Comparison of ENCODE assay signal across 26 cellular contexts in the genomic region with DNA sequence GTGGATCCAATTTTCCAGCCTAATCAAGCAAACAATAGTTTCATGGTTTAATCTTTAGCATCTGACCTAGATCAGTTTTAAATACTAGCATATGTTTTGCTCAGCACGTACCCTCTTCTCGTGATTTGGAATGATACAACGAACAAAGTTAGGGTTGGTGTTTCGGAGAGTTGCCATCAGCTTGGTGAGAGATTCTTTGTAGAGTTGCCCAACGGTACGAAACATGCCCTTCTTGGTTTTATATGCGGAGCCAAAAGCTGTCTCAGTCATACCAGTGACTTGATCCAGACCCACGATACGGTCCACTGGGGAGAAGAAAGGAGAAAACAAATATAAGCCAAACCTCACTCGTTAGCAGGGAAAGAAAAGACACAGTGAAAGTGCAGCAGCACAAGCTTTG.
"Had no signal": no experiment of that assay in that cellular context is flagged by ENCODE, and none has a peak within 500 bp of the region (broad histone marks: within the 10 kb centered on the region; RNA-seq: fewer than 3 reads in every experiment).

No MANE protein-coding gene starts in this region.

- H3K27me3 Mint-ChIP-seq: activated CD4-positive, alpha-beta T cell treated with anti-CD3 and anti-CD28 coated beads, Interleukin-2, amount 10 ng/mL, durations not matched to agents 24 days and 14 days; activated CD8-positive, alpha-beta T cell treated with anti-CD3 and anti-CD28 coated beads for 36 hours; activated naive CD8-positive, alpha-beta T cell treated with anti-CD3 and anti-CD28 coated beads for 36 hours; activated T-helper 17 cell treated with anti-CD3 and anti-CD28 coated beads, Interleukin-2, amount 50 U/mL, for 72 hours had no signal

- H3K36me3 ChIP-seq: breast epithelium had no signal

- H3K9me3 ChIP-seq: body of pancreas, breast epithelium, SJCRH30 had no signal

- H3K4me3 Mint-ChIP-seq: activated CD4-positive, alpha-beta T cell treated with anti-CD3 and anti-CD28 coated beads, Interleukin-2, amount 10 ng/mL, durations not matched to agents 24 days and 14 days; activated CD8-positive, alpha-beta T cell treated with anti-CD3 and anti-CD28 coated beads for 36 hours; activated naive CD8-positive, alpha-beta T cell treated with anti-CD3 and anti-CD28 coated beads for 36 hours; activated T-cell treated with anti-CD3 and anti-CD28 coated beads, Interleukin-2, amount 50 U/mL, for 72 hours; activated T-helper 17 cell treated with anti-CD3 and anti-CD28 coated beads, Interleukin-2, amount 50 U/mL, for 72 hours; T-helper 2 cell treated with Interferon-gamma antibody and Interleukin-4, amounts not matched to agents 5 μg/mL and 100 μg/mL, for 36 hours had no signal

- H3K4me1 Mint-ChIP-seq: activated CD4-positive, alpha-beta T cell treated with anti-CD3 and anti-CD28 coated beads, Interleukin-2, amount 10 ng/mL, durations not matched to agents 24 days and 14 days; activated naive CD8-positive, alpha-beta T cell treated with anti-CD3 and anti-CD28 coated beads for 36 hours; activated T-helper 17 cell treated with anti-CD3 and anti-CD28 coated beads, Interleukin-2, amount 50 U/mL, for 72 hours had no signal

- H3K4me1 ChIP-seq: body of pancreas, breast epithelium, SJCRH30 had no signal

- H3K27me3 ChIP-seq: body of pancreas, breast epithelium, SJCRH30 had no signal

- ATAC-seq: activated CD8-positive, alpha-beta T cell treated with anti-CD3 and anti-CD28 coated beads for 36 hours; activated T-cell treated with anti-CD3 and anti-CD28 coated beads, Interleukin-2, amount 50 U/mL, for 72 hours; activated T-helper 17 cell treated with anti-CD3 and anti-CD28 coated beads, Interleukin-2, amount 50 U/mL, for 72 hours; body of pancreas; Panc1 had no signal

- DNase-seq: activated CD4-positive, alpha-beta T cell treated with anti-CD3 and anti-CD28 coated beads, Interleukin-2, amount 10 ng/mL, durations not matched to agents 24 days and 14 days; activated CD4-positive, alpha-beta T cell treated with anti-CD3 and anti-CD28 coated beads, Interleukin-2, amount 50 U/mL, for 4 hours; activated CD8-positive, alpha-beta T cell treated with anti-CD3 and anti-CD28 coated beads for 36 hours; activated effector memory CD4-positive, alpha-beta T cell treated with anti-CD3 and anti-CD28 coated beads, Interleukin-2, amount 50 U/mL, for 16 hours; activated naive CD4-positive, alpha-beta T cell; activated naive CD4-positive, alpha-beta T cell treated with anti-CD3 and anti-CD28 coated beads, Interleukin-2, amount 50 U/mL, for 16 hours; activated naive CD8-positive, alpha-beta T cell treated with anti-CD3 and anti-CD28 coated beads for 36 hours; activated T-cell treated with anti-CD3 and anti-CD28 coated beads, Interleukin-2, amount 50 U/mL, for 1 hour; activated T-cell treated with anti-CD3 and anti-CD28 coated beads, Interleukin-2, amount 50 U/mL, for 72 hours; amniotic stem cell; body of pancreas; NCI-H1105; NCI-H1417 treated with DMSO at 0.1 percent for 48 hours; NCI-H187 treated with DMSO at 0.1 percent for 48 hours; NCI-H2081; NCI-H345; NCI-H524 treated with DMSO at 0.1 percent for 48 hours; SHP77; SJCRH30 had no signal

- H3K4me3 ChIP-seq: body of pancreas, breast epithelium, SJCRH30, SK-N-MC had no signal

- FAIRE-seq: astrocyte, TTC549 had no signal

- H3K27ac ChIP-seq: body of pancreas, breast epithelium, SJCRH30, SK-N-MC had no signal

- H3K27ac Mint-ChIP-seq: activated CD4-positive, alpha-beta T cell treated with anti-CD3 and anti-CD28 coated beads, Interleukin-2, amount 10 ng/mL, durations not matched to agents 24 days and 14 days; activated CD8-positive, alpha-beta T cell treated with anti-CD3 and anti-CD28 coated beads for 36 hours; activated naive CD8-positive, alpha-beta T cell treated with anti-CD3 and anti-CD28 coated beads for 36 hours; activated T-cell treated with anti-CD3 and anti-CD28 coated beads, Interleukin-2, amount 50 U/mL, for 72 hours; activated T-helper 17 cell treated with anti-CD3 and anti-CD28 coated beads, Interleukin-2, amount 50 U/mL, for 72 hours; T-helper 2 cell treated with Interferon-gamma antibody and Interleukin-4, amounts not matched to agents 5 μg/mL and 100 μg/mL, for 36 hours had no signal

- H3K9me3 Mint-ChIP-seq: activated CD4-positive, alpha-beta T cell treated with anti-CD3 and anti-CD28 coated beads, Interleukin-2, amount 10 ng/mL, durations not matched to agents 24 days and 14 days; activated CD8-positive, alpha-beta T cell treated with anti-CD3 and anti-CD28 coated beads for 36 hours; activated naive CD8-positive, alpha-beta T cell treated with anti-CD3 and anti-CD28 coated beads for 36 hours; activated T-cell treated with anti-CD3 and anti-CD28 coated beads, Interleukin-2, amount 50 U/mL, for 72 hours; activated T-helper 17 cell treated with anti-CD3 and anti-CD28 coated beads, Interleukin-2, amount 50 U/mL, for 72 hours; T-helper 2 cell treated with Interferon-gamma antibody and Interleukin-4, amounts not matched to agents 5 μg/mL and 100 μg/mL, for 36 hours had no signal
